In the genomic region with DNA sequence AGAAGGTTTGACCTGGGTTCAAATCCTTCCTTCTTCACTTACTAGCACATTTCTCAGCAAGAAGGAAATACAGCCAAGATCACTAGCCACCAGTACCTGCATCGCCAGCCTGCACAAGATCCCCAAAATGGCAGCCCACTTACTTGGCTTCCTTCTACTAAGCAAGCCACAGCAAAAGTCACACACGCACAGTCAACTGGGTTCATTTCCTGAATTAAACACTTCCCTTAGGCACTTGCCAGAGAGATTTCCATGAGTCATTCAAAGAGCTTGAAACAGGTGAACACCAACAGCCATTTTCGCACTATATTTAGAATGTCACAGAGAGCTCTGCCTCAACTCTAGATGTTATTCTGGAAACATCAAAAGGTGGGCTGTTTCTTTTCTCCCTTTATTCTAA, we compare ENCODE assay signal across 7 cellular contexts. TPM values are rescaled to one million over a fixed set of nuclear protein-coding genes. Genes with fewer than 3 reads are reported as not detected.
DNase-seq lines count a peak whose midpoint lies in the region; ATAC-seq, FAIRE-seq and TF ChIP-seq lines count a peak whose summit lies in the region.

No MANE protein-coding gene starts in this region.

- no peaks in the 10 kb centered on the region for H3K27me3 ChIP-seq in rectal smooth muscle tissue (ENCODE audit: control insufficient read depth, insufficient read depth, low read length)

- DNase-seq in GM12892 (ENCODE audit: insufficient read length) (peak; percentile 49), astrocyte of the spinal cord (ENCODE audit: low read depth, low spot score) (peak; percentile 48), SK-N-DZ (ENCODE audit: low spot score) (no peak)

- no peak for TF ChIP-seq POLR2A in GM12892 (IDR thresholded peaks at IDR 0.05; ENCODE audit: low read depth, low read length)

- no peak overlapping the region for H3K4me3 ChIP-seq in astrocyte of the spinal cord (ENCODE audit: low read depth, low read length)
- H3K4me3 ChIP-seq in rectal smooth muscle tissue (ENCODE audit: low read length): no peak overlapping the region

- TF ChIP-seq CTCF in astrocyte of the spinal cord (IDR thresholded peaks at IDR 0.05; ENCODE audit: low read depth, low read length): no peak

- no peaks in the 10 kb centered on the region for H3K36me3 ChIP-seq in rectal smooth muscle tissue (ENCODE audit: control insufficient read depth, insufficient read depth, low read length)

- FAIRE-seq in GM12892 (lab: Jason Lieb, UNC): peak; percentile 36

- ATAC-seq in HG03354 (IDR thresholded peaks at IDR 0.05; ENCODE audit: poor library complexity, severe bottlenecking, unreplicated experiment): peak; percentile 35
- ATAC-seq in GM19351 (IDR thresholded peaks at IDR 0.05; ENCODE audit: unreplicated experiment): no peak
- no peak for ATAC-seq in GM18517 (IDR thresholded peaks at IDR 0.05; ENCODE audit: unreplicated experiment)

- in situ Hi-C loops in astrocyte of the spinal cord (cut with HindIII; ENCODE audit: low sequenced_read_pairs): no loop called here

- H3K9ac ChIP-seq in rectal smooth muscle tissue (ENCODE audit: low read length): no peak overlapping the region

- peaks cover 23% of the 10 kb centered on the region for H3K4me1 ChIP-seq in rectal smooth muscle tissue (ENCODE audit: control insufficient read depth, insufficient read depth, low read length)

- H3K27ac ChIP-seq in rectal smooth muscle tissue (ENCODE audit: low read depth, low read length): peak overlapping the region; percentile 16

RNA-seq across cellular contexts. Expression of gene MGLL, which starts 42.6 kb away (rescaled TPM):
- 47.5 TPM for polyA plus RNA-seq in GM12892 (2012; ENCODE audit: missing spikeins)
- not detected in 2 replicates for polyA plus RNA-seq in SK-N-DZ (2014; cell fraction: cytosol; rRNA removed)
- polyA plus RNA-seq in SK-N-DZ (2014; cell fraction: nucleus; rRNA removed): not detected in 2 replicates
